ENCODE assay signal across 8 cellular contexts in genomic region chr1:110634455-110635281, GRCh38. TPM values are rescaled to one million over a fixed set of nuclear protein-coding genes. Genes with fewer than 3 reads are reported as not detected.
DNase-seq lines count a peak whose midpoint lies in the region; ATAC-seq lines count a peak whose summit lies in the region.

No MANE protein-coding gene starts in this region.

- peak overlapping the region; percentile 55 for H3K4me3 Mint-ChIP-seq in activated naive CD8-positive, alpha-beta T cell treated with anti-CD3 and anti-CD28 coated beads, Interleukin-2, amount 50 U/mL, for 24 hours

- H3K27ac Mint-ChIP-seq in activated naive CD8-positive, alpha-beta T cell treated with anti-CD3 and anti-CD28 coated beads, Interleukin-2, amount 50 U/mL, for 24 hours, result peak overlapping the region; percentile 80

- H3K4me3 ChIP-seq in SJCRH30, result no peak overlapping the region

- peak; percentile 16 to 32 for DNase-seq in SJCRH30
- DNase-seq in activated naive CD8-positive, alpha-beta T cell treated with anti-CD3 and anti-CD28 coated beads, Interleukin-2, amount 50 U/mL, for 24 hours, result peak; percentile 76
- peak; percentile 91 for DNase-seq in kidney tubule cell (ENCODE audit: low spot score)
- peak; percentile 24 to 33 for DNase-seq in stimulated activated CD8-positive, alpha-beta memory T cell treated with anti-CD3 and anti-CD28 coated beads, Interleukin-2, amount 100 ng/mL, for 1 hour (ENCODE audit: low read depth in 2 of 2)
- DNase-seq in NCI-H187 treated with DMSO at 0.1 percent for 48 hours (lab: John Stamatoyannopoulos, UW), result no peak
- DNase-seq in DMS79 treated with DMSO at 0.1 percent for 48 hours (lab: John Stamatoyannopoulos, UW), result no peak

- no peaks in the 10 kb centered on the region for H3K36me3 Mint-ChIP-seq in activated naive CD8-positive, alpha-beta T cell treated with anti-CD3 and anti-CD28 coated beads, Interleukin-2, amount 50 U/mL, for 24 hours (ENCODE audit: low read depth)

- ATAC-seq in GM18873 (IDR thresholded peaks at IDR 0.05; ENCODE audit: low FRiP score, unreplicated experiment), result peak; percentile 65
- peak; percentile 67 for ATAC-seq in HG02973 (IDR thresholded peaks at IDR 0.05; ENCODE audit: unreplicated experiment)
- peak; percentile 76 for ATAC-seq in activated naive CD8-positive, alpha-beta T cell treated with anti-CD3 and anti-CD28 coated beads, Interleukin-2, amount 50 U/mL, for 24 hours

- H3K4me1 Mint-ChIP-seq in activated naive CD8-positive, alpha-beta T cell treated with anti-CD3 and anti-CD28 coated beads, Interleukin-2, amount 50 U/mL, for 24 hours, result peaks cover 23% of the 10 kb centered on the region

- no peaks in the 10 kb centered on the region for H3K36me3 ChIP-seq in SJCRH30

- no peaks in the 10 kb centered on the region for H3K9me3 ChIP-seq in SJCRH30 (replicated peaks)

- H3K27me3 ChIP-seq in SJCRH30, result no peaks in the 10 kb centered on the region

- no peaks in the 10 kb centered on the region for H3K27me3 Mint-ChIP-seq in activated naive CD8-positive, alpha-beta T cell treated with anti-CD3 and anti-CD28 coated beads, Interleukin-2, amount 50 U/mL, for 24 hours

- no peaks in the 10 kb centered on the region for H3K9me3 Mint-ChIP-seq in activated naive CD8-positive, alpha-beta T cell treated with anti-CD3 and anti-CD28 coated beads, Interleukin-2, amount 50 U/mL, for 24 hours

- H3K4me1 ChIP-seq in SJCRH30, result no peaks in the 10 kb centered on the region

- H3K27ac ChIP-seq in SJCRH30, result no peak overlapping the region

RNA-seq across cellular contexts. Expression of gene KCNA2, which starts 28.5 kb away (rescaled TPM):
- total RNA-seq in SJCRH30 (2014; rRNA removed; shearing (Covaris generic)), result not detected in 2 replicates

RNA-seq across cellular contexts. Expression of gene KCNA3, which starts 40.1 kb away (rescaled TPM):
- not detected in 2 replicates for total RNA-seq in SJCRH30 (2014; rRNA removed; shearing (Covaris generic))

Comparison
In these comparisons a context has a peak if more than half of its experiments do, and no peak if none do; other contexts are left out.
1. DNase-seq: peak in SJCRH30 (2 of 2), activated naive CD8-positive, alpha-beta T cell treated with anti-CD3 and anti-CD28 coated beads, Interleukin-2, amount 50 U/mL, for 24 hours (single experiment), kidney tubule cell (single experiment) and stimulated activated CD8-positive, alpha-beta memory T cell treated with anti-CD3 and anti-CD28 coated beads, Interleukin-2, amount 100 ng/mL, for 1 hour (2 of 2); none in NCI-H187 treated with DMSO at 0.1 percent for 48 hours (single experiment) and DMS79 treated with DMSO at 0.1 percent for 48 hours (single experiment).
2. Peak in every context shown above with its lines, with median percentiles within 50 percentile points of each other: ATAC-seq.